8 cellular contexts compared by ENCODE assay signal in genomic region chr20:53660078-53660909, GRCh38.
DNase-seq lines count a peak whose midpoint lies in the region; ATAC-seq, FAIRE-seq and TF ChIP-seq lines count a peak whose summit lies in the region.

No MANE protein-coding gene starts in this region.

- peak overlapping the region; percentile 85 for H3K56ac ChIP-seq in mesendoderm (ENCODE audit: low read length)

- H3K27me3 ChIP-seq in CD8-positive, alpha-beta memory T cell (ENCODE audit: insufficient read depth, low read length, poor library complexity, severe bottlenecking), result no peaks in the 10 kb centered on the region
- H3K27me3 ChIP-seq in OCI-LY3 (ENCODE audit: low read depth, low read length) (no peaks in the 10 kb centered on the region), bronchial epithelial cell (ENCODE audit: control insufficient read depth, insufficient read depth, low read length) (no peaks in the 10 kb centered on the region), mesendoderm (ENCODE audit: insufficient read depth, low read length, poor library complexity) (no peaks in the 10 kb centered on the region), WERI-Rb-1 (ENCODE audit: insufficient read depth, low read depth, severe bottlenecking) (no peaks in the 10 kb centered on the region)

- FAIRE-seq in bronchial epithelial cell (lab: Jason Lieb, UNC), result no peak

- H3K4me3 Mint-ChIP-seq in CD8-positive, alpha-beta memory T cell, result peak overlapping the region; percentile 86 to 93 (median 88)

- H3K27ac ChIP-seq in CD8-positive, alpha-beta memory T cell (ENCODE audit: low read depth, low read length), result no peak overlapping the region
- peak overlapping the region; percentile 8; the same call in 1 of the 2 replicates for H3K27ac ChIP-seq in OCI-LY3 (ENCODE audit: low read length)
- no peak overlapping the region for H3K27ac ChIP-seq in mesendoderm (ENCODE audit: low read depth, low read length)
- no peak overlapping the region for H3K27ac ChIP-seq in WERI-Rb-1

- no peak overlapping the region for H4K8ac ChIP-seq in mesendoderm (ENCODE audit: low read depth, low read length)

- H3K36me3 ChIP-seq in CD8-positive, alpha-beta memory T cell (ENCODE audit: insufficient read depth, low read length), result no peaks in the 10 kb centered on the region
- H3K36me3 ChIP-seq in OCI-LY3 (replicated peaks; ENCODE audit: low read depth, low read length) (no peaks in the 10 kb centered on the region), bronchial epithelial cell (ENCODE audit: control insufficient read depth, insufficient read depth, low read length) (no peaks in the 10 kb centered on the region), mesendoderm (ENCODE audit: control insufficient read depth, insufficient read depth, low read length) (no peaks in the 10 kb centered on the region), WERI-Rb-1 (no peaks in the 10 kb centered on the region)

- H3K79me1 ChIP-seq in mesendoderm (ENCODE audit: low read length), result no peaks in the 10 kb centered on the region

- peak overlapping the region; percentile 76 for H3K4me2 ChIP-seq in OCI-LY3 (ENCODE audit: low read length)
- peak overlapping the region; percentile 47 for H3K4me2 ChIP-seq in mesendoderm (ENCODE audit: low read length)

- H3K9ac ChIP-seq in OCI-LY3 (ENCODE audit: low read length) (peak overlapping the region; percentile 70), mesendoderm (ENCODE audit: low read length) (peak overlapping the region; percentile 63)

- no peak overlapping the region for H3K23ac ChIP-seq in mesendoderm (ENCODE audit: low read length)

- no peak overlapping the region for H2BK120ac ChIP-seq in mesendoderm (ENCODE audit: low read depth, low read length)

- no peak overlapping the region for H3K18ac ChIP-seq in mesendoderm (ENCODE audit: low read length)

- WGBS in mesendoderm (ENCODE audit: extremely low coverage, insufficient coverage, low lambda C conversion rate), result no CpG with 5 or more reads among the region's 38 CpGs

- peaks cover 43 to 64% (median 61%) of the 10 kb centered on the region in 3 donors for H3K4me1 Mint-ChIP-seq in CD8-positive, alpha-beta memory T cell

- POLR2A ChIA-PET in CD8-positive, alpha-beta memory T cell (lab: Charles Lee), result interaction anchor here (0.6 to 2.0 kb wide), 6 partner anchors 14 to 212 kb away, joined by 3 to 13 read pairs (median 3); no protein-coding TSS in a partner anchor

- DNase-seq in CD8-positive, alpha-beta memory T cell, result peak in 2 of 5 donors; percentile 2 to 45
- DNase-seq in bronchial epithelial cell (ENCODE audit: low read depth) (no peak), mesendoderm (no peak), WERI-Rb-1 (no peak)
- peak in 5 of 6 experiments; percentile 10 to 64 (median 29) for DNase-seq in stimulated activated naive CD4-positive, alpha-beta T cell (lab: John Stamatoyannopoulos, UW)

- ATAC-seq in HG03196 (IDR thresholded peaks at IDR 0.05; ENCODE audit: unreplicated experiment) (no peak), HG02610 (IDR thresholded peaks at IDR 0.05; ENCODE audit: unreplicated experiment) (no peak)

- no peaks in the 10 kb centered on the region for H3K9me3 ChIP-seq in CD8-positive, alpha-beta memory T cell (ENCODE audit: low read length)
- H3K9me3 ChIP-seq in OCI-LY3 (ENCODE audit: insufficient read depth, low read length), result no peaks in the 10 kb centered on the region
- no peaks in the 10 kb centered on the region for H3K9me3 ChIP-seq in WERI-Rb-1 (ENCODE audit: severe bottlenecking)

- peak overlapping the region; percentile 90 for H2AFZ ChIP-seq in OCI-LY3 (ENCODE audit: low read depth, low read length)

- H3K36me3 Mint-ChIP-seq in CD8-positive, alpha-beta memory T cell, result peaks cover 0 to 3% (median 0%) of the 10 kb centered on the region in 3 donors

- H2BK15ac ChIP-seq in mesendoderm (replicated peaks; ENCODE audit: low read depth), result no peak overlapping the region

- H2AK5ac ChIP-seq in mesendoderm (ENCODE audit: low read length), result no peak overlapping the region

- peaks cover 0 to 2% of the 10 kb centered on the region in 2 donors for H3K27me3 Mint-ChIP-seq in CD8-positive, alpha-beta memory T cell

- H3K79me2 ChIP-seq in OCI-LY3 (ENCODE audit: low read length) (no peaks in the 10 kb centered on the region), mesendoderm (ENCODE audit: control insufficient read depth, insufficient read depth, low read length) (no peaks in the 10 kb centered on the region)

- TF ChIP-seq CTCF in OCI-LY3 (IDR thresholded peaks at IDR 0.05; ENCODE audit: low read depth, low read length), result no peak
- no peak for TF ChIP-seq CTCF in bronchial epithelial cell (IDR thresholded peaks at IDR 0.05; ENCODE audit: insufficient read depth, low read length, severe bottlenecking)
- TF ChIP-seq CTCF in WERI-Rb-1 (IDR thresholded peaks at IDR 0.05; ENCODE audit: low read depth, low read length), result no peak

- peak overlapping the region; percentile 54 for H3K4me3 ChIP-seq in CD8-positive, alpha-beta memory T cell (ENCODE audit: low read length)
- peak overlapping the region; percentile 77 for H3K4me3 ChIP-seq in OCI-LY3 (ENCODE audit: low read length)
- peak overlapping the region; percentile 10 for H3K4me3 ChIP-seq in bronchial epithelial cell (ENCODE audit: low read depth, low read length)
- peak overlapping the region; percentile 36 for H3K4me3 ChIP-seq in mesendoderm (ENCODE audit: low read length)
- no peak overlapping the region for H3K4me3 ChIP-seq in WERI-Rb-1 (ENCODE audit: low read depth, low read length)

- H3K9me3 Mint-ChIP-seq in CD8-positive, alpha-beta memory T cell, result no peaks in the 10 kb centered on the region

- H2BK5ac ChIP-seq in mesendoderm (ENCODE audit: low read length), result no peak overlapping the region

- peak overlapping the region; percentile 19 to 92 (median 89) for H3K27ac Mint-ChIP-seq in CD8-positive, alpha-beta memory T cell

- H4K20me1 ChIP-seq in OCI-LY3 (ENCODE audit: insufficient read depth, low read length), result no peaks in the 10 kb centered on the region

- CTCF ChIA-PET in CD8-positive, alpha-beta memory T cell (lab: Charles Lee), result interaction anchor here (1.0 to 1.6 kb wide), 11 partner anchors 12 to 255 kb away, joined by 3 to 5 read pairs (median 3); no protein-coding TSS in a partner anchor

- H4K5ac ChIP-seq in mesendoderm (ENCODE audit: low read length), result no peak overlapping the region

- H3K4me1 ChIP-seq in CD8-positive, alpha-beta memory T cell (ENCODE audit: insufficient read depth, low read length), result peaks cover 46% of the 10 kb centered on the region
- peaks cover 57% of the 10 kb centered on the region for H3K4me1 ChIP-seq in OCI-LY3 (ENCODE audit: low read length)
- no peaks in the 10 kb centered on the region for H3K4me1 ChIP-seq in mesendoderm (ENCODE audit: control insufficient read depth, low read depth, low read length)

- no peak overlapping the region for H3K4ac ChIP-seq in mesendoderm (ENCODE audit: low read depth, low read length)

Comparison
In these comparisons a context has a peak if more than half of its experiments do, and no peak if none do; other contexts are left out.
1. DNase-seq: peak in stimulated activated naive CD4-positive, alpha-beta T cell (5 of 6); none in bronchial epithelial cell (single experiment), mesendoderm (single experiment) and WERI-Rb-1 (single experiment).